26 cellular contexts compared by ENCODE assay signal in genomic region chr5:37899037-37899436, GRCh38. TPM values are rescaled to one million over a fixed set of nuclear protein-coding genes. Genes with fewer than 3 reads are reported as not detected.
"Had no signal": no experiment of that assay in that cellular context is flagged by ENCODE, and none has a peak within 500 bp of the region (broad histone marks: within the 10 kb centered on the region; RNA-seq: fewer than 3 reads in every experiment).

No MANE protein-coding gene starts in this region.

- H3K27ac ChIP-seq: colonic mucosa, epithelial cell of prostate, esophagus squamous epithelium, gastrocnemius medialis, heart right ventricle, left lung, lower lobe of right lung had no signal

- H3K27me3 ChIP-seq: colonic mucosa, esophagus squamous epithelium, gastrocnemius medialis, heart right ventricle, left lung had no signal

- H3K4me3 ChIP-seq: colonic mucosa, esophagus squamous epithelium, gastrocnemius medialis, heart right ventricle, left lung, lower lobe of right lung, mucosa of descending colon had no signal

- H3K9me3 ChIP-seq: colonic mucosa, esophagus squamous epithelium, gastrocnemius medialis, left lung, lower lobe of right lung, mucosa of descending colon had no signal

- DNase-seq: colonic mucosa; cortex of kidney; effector CD8-positive, alpha-beta T cell; effector memory CD8-positive, alpha-beta T cell; endodermal cell; erythroblast; esophagus squamous epithelium; foreskin fibroblast; foreskin melanocyte; gastrocnemius medialis; glutamatergic neuron; head of caudate nucleus; heart right ventricle; hippocampal formation; left cardiac atrium; left lung; left ventricle myocardium superior; lower lobe of right lung; mesenchymal stem cell; mucosa of descending colon; naive B cell had no signal

- H3K4me1 ChIP-seq: colonic mucosa, esophagus squamous epithelium, gastrocnemius medialis, left lung, lower lobe of right lung had no signal

- ATAC-seq: effector memory CD8-positive, alpha-beta T cell; esophagus mucosa; gastrocnemius medialis; heart right ventricle; left cardiac atrium; left lung; left ventricle myocardium superior; lower lobe of right lung; mucosa of descending colon had no signal

- H3K36me3 ChIP-seq: colonic mucosa, esophagus squamous epithelium, gastrocnemius medialis, heart right ventricle, left lung, lower lobe of right lung had no signal

RNA-seq across cellular contexts. Expression of gene GDNF, which starts 59.2 kb away (rescaled TPM):
- total RNA-seq: dermis microvascular lymphatic vessel endothelial cell, glomerular endothelial cell, left lung, lower lobe of right lung, lung microvascular endothelial cell had no signal
